15 cellular contexts compared by ENCODE assay signal in genomic region chr11:46889251-46889650, GRCh38. TPM values are rescaled to one million over a fixed set of nuclear protein-coding genes. Genes with fewer than 3 reads are reported as not detected.
"Had no signal": no experiment of that assay in that cellular context is flagged by ENCODE, and none has a peak within 500 bp of the region (broad histone marks: within the 10 kb centered on the region; RNA-seq: fewer than 3 reads in every experiment).

No MANE protein-coding gene starts in this region.

- H3K4me1 Mint-ChIP-seq: activated naive CD8-positive, alpha-beta T cell treated with anti-CD3 and anti-CD28 coated beads, Interleukin-2, amount 50 U/mL, for 24 hours; central memory CD8-positive, alpha-beta T cell had no signal

- H3K4me1 ChIP-seq: ascending aorta, body of pancreas, Peyer's patch, SJCRH30 had no signal

- H3K27ac Mint-ChIP-seq: activated CD8-positive, alpha-beta T cell treated with anti-CD3 and anti-CD28 coated beads, Interleukin-2, amount 10 ng/mL, durations not matched to agents 7 days and 5 days; activated naive CD8-positive, alpha-beta T cell treated with anti-CD3 and anti-CD28 coated beads, Interleukin-2, amount 50 U/mL, for 24 hours; activated T-helper 1 cell treated with anti-CD3 and anti-CD28 coated beads, Interleukin-12 subunit alpha, Interleukin-12 subunit beta, Interleukin-2, Interleukin-4 antibody, amounts not matched to agents 30 ng/mL and 10 ng/mL and 1 ng/mL, durations not matched to agents 14 hours and 24 hours and 36 hours; T-helper 2 cell treated with Interferon-gamma antibody and Interleukin-4, amounts not matched to agents 5 μg/mL and 100 μg/mL, for 36 hours had no signal

- H3K27ac ChIP-seq: ascending aorta, body of pancreas, Peyer's patch, RWPE1, SJCRH30, WERI-Rb-1 had no signal

- H3K9me3 Mint-ChIP-seq: activated naive CD4-positive, alpha-beta T cell treated with anti-CD3 and anti-CD28 coated beads, Interleukin-2, amount 50 U/mL, for 72 hours; activated naive CD8-positive, alpha-beta T cell treated with anti-CD3 and anti-CD28 coated beads, Interleukin-2, amount 50 U/mL, for 24 hours; activated T-helper 1 cell treated with anti-CD3 and anti-CD28 coated beads, Interleukin-12 subunit alpha, Interleukin-12 subunit beta, Interleukin-2, Interleukin-4 antibody, amounts not matched to agents 30 ng/mL and 10 ng/mL and 1 ng/mL, durations not matched to agents 14 hours and 24 hours and 36 hours; central memory CD8-positive, alpha-beta T cell; T-helper 2 cell treated with Interferon-gamma antibody and Interleukin-4, amounts not matched to agents 5 μg/mL and 100 μg/mL, for 36 hours had no signal

- H3K9me3 ChIP-seq: ascending aorta, body of pancreas, Peyer's patch, SJCRH30, SK-N-SH had no signal

- H3K27me3 ChIP-seq: ascending aorta, body of pancreas, Peyer's patch, SJCRH30 had no signal

- H3K4me3 ChIP-seq: ascending aorta, body of pancreas, Peyer's patch, SJCRH30 had no signal

- DNase-seq: amniotic stem cell, Right ventricle myocardium superior had no signal

- H3K27me3 Mint-ChIP-seq: activated naive CD8-positive, alpha-beta T cell treated with anti-CD3 and anti-CD28 coated beads, Interleukin-2, amount 50 U/mL, for 24 hours had no signal

- H3K36me3 Mint-ChIP-seq: activated naive CD4-positive, alpha-beta T cell treated with anti-CD3 and anti-CD28 coated beads, Interleukin-2, amount 50 U/mL, for 72 hours had no signal

- H3K36me3 ChIP-seq: ascending aorta, SJCRH30 had no signal

- H3K4me3 Mint-ChIP-seq: activated CD8-positive, alpha-beta T cell treated with anti-CD3 and anti-CD28 coated beads, Interleukin-2, amount 10 ng/mL, durations not matched to agents 7 days and 5 days; activated naive CD8-positive, alpha-beta T cell treated with anti-CD3 and anti-CD28 coated beads, Interleukin-2, amount 50 U/mL, for 24 hours; activated T-helper 1 cell treated with anti-CD3 and anti-CD28 coated beads, Interleukin-12 subunit alpha, Interleukin-12 subunit beta, Interleukin-2, Interleukin-4 antibody, amounts not matched to agents 30 ng/mL and 10 ng/mL and 1 ng/mL, durations not matched to agents 14 hours and 24 hours and 36 hours; central memory CD8-positive, alpha-beta T cell; T-helper 2 cell treated with Interferon-gamma antibody and Interleukin-4, amounts not matched to agents 5 μg/mL and 100 μg/mL, for 36 hours had no signal

RNA-seq across cellular contexts. Expression of gene LRP4, which starts 29.1 kb away (rescaled TPM):
- total RNA-seq: activated CD8-positive, alpha-beta T cell treated with anti-CD3 and anti-CD28 coated beads, Interleukin-2, amount 10 ng/mL, durations not matched to agents 7 days and 5 days had no signal
